ENCODE assay signal across 8 cellular contexts in genomic region chr2:231687133-231687852, GRCh38. TPM values are rescaled to one million over a fixed set of nuclear protein-coding genes. Genes with fewer than 3 reads are reported as not detected.
DNase-seq lines count a peak whose midpoint lies in the region; ATAC-seq and TF ChIP-seq lines count a peak whose summit lies in the region.

No MANE protein-coding gene starts in this region.

- no peaks in the 10 kb centered on the region for H3K36me3 ChIP-seq in OCI-LY3 (replicated peaks; ENCODE audit: low read depth, low read length)
- no peaks in the 10 kb centered on the region for H3K36me3 ChIP-seq in osteoblast (ENCODE audit: insufficient read depth, low read length)

- H3K4me2 ChIP-seq in OCI-LY3 (ENCODE audit: low read length), result peak overlapping the region; percentile 82
- H3K4me2 ChIP-seq in osteoblast (ENCODE audit: insufficient read depth, low read length), result no peak overlapping the region

- peak; percentile 68 for TF ChIP-seq CTCF in OCI-LY3 (IDR thresholded peaks at IDR 0.05; ENCODE audit: low read depth, low read length)
- peak; percentile 55 for TF ChIP-seq CTCF in fibroblast of the aortic adventitia (IDR thresholded peaks at IDR 0.05; ENCODE audit: insufficient read depth, low read length)
- TF ChIP-seq CTCF in osteoblast (IDR thresholded peaks at IDR 0.05; ENCODE audit: extremely low read depth, low read depth, low read length), result peak; percentile 54

- H3K27me3 ChIP-seq in OCI-LY3 (ENCODE audit: low read depth, low read length), result no peaks in the 10 kb centered on the region
- no peaks in the 10 kb centered on the region for H3K27me3 ChIP-seq in osteoblast (ENCODE audit: insufficient read depth, low read length)

- H3K27ac ChIP-seq in OCI-LY3 (ENCODE audit: low read length) (peak overlapping the region; percentile 31), osteoblast (ENCODE audit: low read depth, low read length) (no peak overlapping the region)

- peaks cover 4% of the 10 kb centered on the region; the same call in 1 of the 2 replicates for H3K79me2 ChIP-seq in OCI-LY3 (ENCODE audit: low read length)
- no peaks in the 10 kb centered on the region for H3K79me2 ChIP-seq in osteoblast (ENCODE audit: insufficient read depth, low read length)

- H3K9me3 ChIP-seq in OCI-LY3 (ENCODE audit: insufficient read depth, low read length) (no peaks in the 10 kb centered on the region), osteoblast (ENCODE audit: low read depth, low read length) (no peaks in the 10 kb centered on the region)

- H3K9ac ChIP-seq in OCI-LY3 (ENCODE audit: low read length), result peak overlapping the region; percentile 70

- peak; percentile 74 for ATAC-seq in HG03103 (IDR thresholded peaks at IDR 0.05; ENCODE audit: low read depth, unreplicated experiment)

- H3K4me1 ChIP-seq in OCI-LY3 (ENCODE audit: low read length) (peaks cover 31% of the 10 kb centered on the region), osteoblast (ENCODE audit: insufficient read depth, low read length) (no peaks in the 10 kb centered on the region)

- DNase-seq in NCI-H345 (lab: John Stamatoyannopoulos, UW) (peak; percentile 46), NCI-H345 treated with DMSO at 0.1 percent for 48 hours (lab: John Stamatoyannopoulos, UW; ENCODE audit: unreplicated experiment) (no peak), fibroblast of the aortic adventitia (ENCODE audit: low read depth) (peak; percentile 28), osteoblast (ENCODE audit: insufficient read length, low spot score, missing footprints) (peak; percentile 91), ureter (ENCODE audit: low spot score) (peak; percentile 68)
- peak; percentile 74 for DNase-seq in activated T-cell treated with anti-CD3 and anti-CD28 coated beads, Interleukin-2, amount 50 U/mL, for 1 hour

- H3K4me3 ChIP-seq in OCI-LY3 (ENCODE audit: low read length) (peak overlapping the region; percentile 71), fibroblast of the aortic adventitia (ENCODE audit: low read depth, low read length) (no peak overlapping the region), osteoblast (ENCODE audit: insufficient read depth, low read length) (no peak overlapping the region)

- H2AFZ ChIP-seq in OCI-LY3 (ENCODE audit: low read depth, low read length) (no peak overlapping the region), osteoblast (ENCODE audit: low read length) (no peak overlapping the region)

- H4K20me1 ChIP-seq in OCI-LY3 (ENCODE audit: insufficient read depth, low read length) (no peaks in the 10 kb centered on the region), osteoblast (ENCODE audit: insufficient read depth, low read length) (no peaks in the 10 kb centered on the region)

RNA-seq across cellular contexts. Expression of gene PTMA, which starts 21.0 kb away (rescaled TPM):
- 893 and 2,614 TPM in 2 replicates for total RNA-seq in fibroblast of the aortic adventitia (ENCODE audit: low replicate concordance)
- 459 and 545 TPM in 2 replicates for total RNA-seq in osteoblast
- 1,016 TPM for total RNA-seq in ureter
